Comparison of ENCODE assay signal across 8 cellular contexts in the genomic region with DNA sequence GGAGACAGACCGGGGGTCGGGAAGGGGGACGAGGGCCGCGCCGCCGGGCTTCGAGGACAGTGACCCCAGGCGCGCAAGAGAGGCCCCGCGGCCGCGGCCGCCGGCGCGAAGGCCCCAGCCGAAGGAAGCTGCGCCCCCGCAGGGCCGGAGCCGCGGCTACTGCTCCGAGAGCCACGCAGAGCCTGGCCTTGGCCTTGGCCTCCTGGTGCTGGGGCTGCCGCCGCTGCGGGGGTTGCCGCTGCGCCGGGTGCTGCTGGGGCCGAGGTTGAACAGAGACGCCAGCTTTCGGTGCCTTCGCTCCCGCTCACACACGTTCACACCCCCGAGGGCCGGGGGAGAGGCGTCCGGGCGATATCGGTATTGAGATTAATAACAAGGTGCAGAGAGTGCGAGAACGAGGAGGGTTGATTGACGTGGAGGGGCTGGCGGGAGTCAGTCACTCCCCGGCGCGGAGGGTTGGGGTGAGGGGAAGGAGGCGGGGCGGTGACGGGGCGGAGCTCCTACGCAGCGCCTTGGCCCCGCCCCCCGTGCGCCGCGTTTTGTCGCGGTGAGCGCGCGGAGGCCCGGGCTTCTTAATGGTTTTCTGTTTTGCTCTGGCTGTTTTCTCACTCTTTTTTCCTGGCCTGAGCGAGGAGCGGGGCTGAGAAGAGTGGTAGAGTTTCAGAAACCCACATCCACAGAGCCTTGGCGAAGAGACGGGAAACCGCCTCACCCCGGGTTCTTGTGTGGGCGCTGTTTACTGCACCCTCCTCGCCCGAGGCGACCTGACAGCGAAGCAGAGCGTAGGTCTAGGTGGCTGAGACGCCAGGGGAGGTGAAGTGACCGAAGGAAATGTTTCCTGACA. TPM values are rescaled to one million over a fixed set of nuclear protein-coding genes. Genes with fewer than 3 reads are reported as not detected.
DNase-seq lines count a peak whose midpoint lies in the region; ATAC-seq and TF ChIP-seq lines count a peak whose summit lies in the region.

No MANE protein-coding gene starts in this region.

- H3K27ac Mint-ChIP-seq in WTC11: peak overlapping the region; percentile 92

- peak; percentile 93 for DNase-seq in AG08396 (ENCODE audit: low spot score)
- peak; percentile 44 for DNase-seq in NCI-H2196 treated with DMSO at 0.1 percent for 48 hours (lab: John Stamatoyannopoulos, UW; ENCODE audit: unreplicated experiment)
- DNase-seq in WTC11 (ENCODE audit: low spot score): peak; percentile 87
- peak; percentile 82 to 87 for DNase-seq in cardiac fibroblast (ENCODE audit: low read depth in 2 of 2)
- peak; percentile 90 for DNase-seq in islet precursor cell
- DNase-seq in stimulated activated CD4-positive, alpha-beta T cell treated with anti-CD3 and anti-CD28 coated beads, Interleukin-12 subunit alpha, Interleukin-12 subunit beta, amount 100 ng/mL, for 48 hours (ENCODE audit: low read depth in 2 of 3, low spot score in 1 of 3): peak; percentile 94

- ATAC-seq in GM18870 (IDR thresholded peaks at IDR 0.05; ENCODE audit: unreplicated experiment) (peak; percentile 75), HG03108 (IDR thresholded peaks at IDR 0.05; ENCODE audit: unreplicated experiment) (peak; percentile 69), WTC11 (peak; percentile 82)

- H3K27me3 Mint-ChIP-seq in WTC11 (ENCODE audit: low read depth): peaks cover 7% of the 10 kb centered on the region

- no peaks in the 10 kb centered on the region for H3K36me3 Mint-ChIP-seq in WTC11

- TF ChIP-seq CTCF in WTC11 (IDR thresholded peaks at IDR 0.05): no peak
- TF ChIP-seq CTCF in cardiac fibroblast (IDR thresholded peaks at IDR 0.05; ENCODE audit: low read depth, low read length): peak; percentile 6

- H3K4me1 Mint-ChIP-seq in WTC11: peaks cover 14% of the 10 kb centered on the region

- H3K4me3 ChIP-seq in cardiac fibroblast (replicated peaks in 1 of 2; ENCODE audit: low read depth in 2 of 2, low read length in 2 of 2): peak overlapping the region; percentile 84 to 98

- POLR2A ChIA-PET in WTC11 (lab: Charles Lee): interaction anchor here (1.7 kb wide), 1 partner anchor 43 kb away, joined by 15 read pairs; the partner anchor contains the start of gene MRPL1

- CTCF ChIA-PET in WTC11 (lab: Charles Lee): interaction anchor here (0.6 to 2.0 kb wide), 2 partner anchors 43 to 57 kb away, joined by 3 to 4 read pairs; partner anchors contain the start of gene MRPL1

- H3K4me3 Mint-ChIP-seq in WTC11: peak overlapping the region; percentile 95

- no peaks in the 10 kb centered on the region for H3K9me3 Mint-ChIP-seq in WTC11

TF ChIP-seq in WTC11, 78 proteins besides CTCF, POLR2A, EP300 and RAD21 (continues in another document):
- peak; percentile 38; the same call in 1 of the 2 replicates for TF ChIP-seq KAT7 (CRISPR knock-in tag; IDR thresholded peaks at IDR 0.05; ENCODE audit: borderline replicate concordance)
- TF ChIP-seq CREM (CRISPR knock-in tag; IDR thresholded peaks at IDR 0.05): 0 out of 2 replicates have a peak, but pooled peaks have one; percentile 18
- TF ChIP-seq, protein P1, sequence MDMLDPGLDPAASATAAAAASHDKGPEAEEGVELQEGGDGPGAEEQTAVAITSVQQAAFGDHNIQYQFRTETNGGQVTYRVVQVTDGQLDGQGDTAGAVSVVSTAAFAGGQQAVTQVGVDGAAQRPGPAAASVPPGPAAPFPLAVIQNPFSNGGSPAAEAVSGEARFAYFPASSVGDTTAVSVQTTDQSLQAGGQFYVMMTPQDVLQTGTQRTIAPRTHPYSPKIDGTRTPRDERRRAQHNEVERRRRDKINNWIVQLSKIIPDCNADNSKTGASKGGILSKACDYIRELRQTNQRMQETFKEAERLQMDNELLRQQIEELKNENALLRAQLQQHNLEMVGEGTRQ (CRISPR knock-in tag; IDR thresholded peaks at IDR 0.05): no peak
- TF ChIP-seq, protein P2, sequence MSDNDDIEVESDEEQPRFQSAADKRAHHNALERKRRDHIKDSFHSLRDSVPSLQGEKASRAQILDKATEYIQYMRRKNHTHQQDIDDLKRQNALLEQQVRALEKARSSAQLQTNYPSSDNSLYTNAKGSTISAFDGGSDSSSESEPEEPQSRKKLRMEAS (CRISPR knock-in tag; IDR thresholded peaks at IDR 0.05): 0 out of 2 replicates have a peak, but pooled peaks have one; percentile 20
- no peak for TF ChIP-seq ZNF263 (CRISPR knock-in tag; IDR thresholded peaks at IDR 0.05; ENCODE audit: low read depth)
- TF ChIP-seq TP53 (CRISPR knock-in tag; IDR thresholded peaks at IDR 0.05): 0 out of 2 replicates have a peak, but pooled peaks have one; percentile 28
- TF ChIP-seq ZNF532 (CRISPR knock-in tag; IDR thresholded peaks at IDR 0.05; ENCODE audit: borderline replicate concordance): no peak
- no peak for TF ChIP-seq ATF3 (CRISPR knock-in tag; conservative IDR thresholded peaks at IDR 0.05)
- no peak for TF ChIP-seq CBFB (CRISPR knock-in tag; IDR thresholded peaks at IDR 0.05; ENCODE audit: low read depth)
- TF ChIP-seq SMAD4 (CRISPR knock-in tag; IDR thresholded peaks at IDR 0.05): no peak
- no peak for TF ChIP-seq ZNF416 (CRISPR knock-in tag; IDR thresholded peaks at IDR 0.05)
- TF ChIP-seq, protein P3, sequence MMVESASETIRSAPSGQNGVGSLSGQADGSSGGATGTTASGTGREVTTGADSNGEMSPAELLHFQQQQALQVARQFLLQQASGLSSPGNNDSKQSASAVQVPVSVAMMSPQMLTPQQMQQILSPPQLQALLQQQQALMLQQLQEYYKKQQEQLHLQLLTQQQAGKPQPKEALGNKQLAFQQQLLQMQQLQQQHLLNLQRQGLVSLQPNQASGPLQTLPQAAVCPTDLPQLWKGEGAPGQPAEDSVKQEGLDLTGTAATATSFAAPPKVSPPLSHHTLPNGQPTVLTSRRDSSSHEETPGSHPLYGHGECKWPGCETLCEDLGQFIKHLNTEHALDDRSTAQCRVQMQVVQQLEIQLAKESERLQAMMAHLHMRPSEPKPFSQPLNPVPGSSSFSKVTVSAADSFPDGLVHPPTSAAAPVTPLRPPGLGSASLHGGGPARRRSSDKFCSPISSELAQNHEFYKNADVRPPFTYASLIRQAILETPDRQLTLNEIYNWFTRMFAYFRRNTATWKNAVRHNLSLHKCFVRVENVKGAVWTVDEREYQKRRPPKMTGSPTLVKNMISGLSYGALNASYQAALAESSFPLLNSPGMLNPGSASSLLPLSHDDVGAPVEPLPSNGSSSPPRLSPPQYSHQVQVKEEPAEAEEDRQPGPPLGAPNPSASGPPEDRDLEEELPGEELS (CRISPR knock-in tag; IDR thresholded peaks at IDR 0.05): 0 out of 2 replicates have a peak, but pooled peaks have one; percentile 65
- no peak for TF ChIP-seq RORB (CRISPR knock-in tag; IDR thresholded peaks at IDR 0.05)
- TF ChIP-seq JUN (CRISPR knock-in tag; IDR thresholded peaks at IDR 0.05): no peak
- TF ChIP-seq, protein P4, sequence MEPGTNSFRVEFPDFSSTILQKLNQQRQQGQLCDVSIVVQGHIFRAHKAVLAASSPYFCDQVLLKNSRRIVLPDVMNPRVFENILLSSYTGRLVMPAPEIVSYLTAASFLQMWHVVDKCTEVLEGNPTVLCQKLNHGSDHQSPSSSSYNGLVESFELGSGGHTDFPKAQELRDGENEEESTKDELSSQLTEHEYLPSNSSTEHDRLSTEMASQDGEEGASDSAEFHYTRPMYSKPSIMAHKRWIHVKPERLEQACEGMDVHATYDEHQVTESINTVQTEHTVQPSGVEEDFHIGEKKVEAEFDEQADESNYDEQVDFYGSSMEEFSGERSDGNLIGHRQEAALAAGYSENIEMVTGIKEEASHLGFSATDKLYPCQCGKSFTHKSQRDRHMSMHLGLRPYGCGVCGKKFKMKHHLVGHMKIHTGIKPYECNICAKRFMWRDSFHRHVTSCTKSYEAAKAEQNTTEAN (CRISPR knock-in tag; IDR thresholded peaks at IDR 0.05): no peak
- no peak for TF ChIP-seq CREB1 (CRISPR knock-in tag; IDR thresholded peaks at IDR 0.05)

RNA-seq across cellular contexts. Expression of gene CNOT6L, which starts 0.9 kb away (rescaled TPM):
- 19.5 to 21.6 TPM (median 20.1 TPM) in 3 replicates for total RNA-seq in WTC11 (2021)

RNA-seq across cellular contexts. Expression of gene MRPL1, which starts 42.6 kb away (rescaled TPM):
- total RNA-seq in WTC11 (2021): 24.3 to 27.9 TPM (median 25.7 TPM) in 3 replicates

Comparison
In these comparisons a context has a peak if more than half of its experiments do, and no peak if none do; other contexts are left out.
1. Peak in every context shown above with its lines: DNase-seq, ATAC-seq and H3K4me3 ChIP-seq.
2. DNase-seq: peak in every context shown above with its lines; median percentile 94 in stimulated activated CD4-positive, alpha-beta T cell treated with anti-CD3 and anti-CD28 coated beads, Interleukin-12 subunit alpha, Interleukin-12 subunit beta, amount 100 ng/mL, for 48 hours; 93 in AG08396; 90 in islet precursor cell; 87 in WTC11; 84 in cardiac fibroblast; 44 in NCI-H2196 treated with DMSO at 0.1 percent for 48 hours.